Comparison of ENCODE assay signal across 7 cellular contexts in the genomic region with DNA sequence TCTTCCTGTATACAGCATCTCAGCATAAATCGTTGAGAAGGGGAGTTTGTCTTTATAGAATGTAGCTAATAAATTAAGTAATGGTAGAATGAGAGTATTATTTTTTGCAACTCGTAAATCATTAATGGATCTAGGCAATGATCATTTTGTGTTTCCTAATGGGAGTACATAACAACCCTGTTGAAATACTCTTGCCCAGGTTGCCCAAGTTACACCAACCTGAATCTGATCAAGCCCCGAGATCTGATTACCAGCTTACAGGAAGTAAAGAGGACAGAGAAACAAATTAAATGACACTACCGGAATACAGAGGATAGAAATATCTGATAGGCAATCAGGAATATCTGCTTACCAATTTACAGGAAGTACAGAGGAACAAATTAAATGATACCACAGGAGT.
"Had no signal": no experiment of that assay in that cellular context is flagged by ENCODE, and none has a peak within 500 bp of the region (broad histone marks: within the 10 kb centered on the region; RNA-seq: fewer than 3 reads in every experiment).

No MANE protein-coding gene starts in this region.

- H3K4me1 Mint-ChIP-seq: GM23338 had no signal

- FAIRE-seq: H1, K562 had no signal

- H3K4me3 Mint-ChIP-seq: GM23338, HFFc6 had no signal

- ATAC-seq: GM23338, HCT116, K562 had no signal

- H3K27ac Mint-ChIP-seq: GM23338, HFFc6 had no signal

- DNase-seq: H7, HFFc6, IMR-90 had no signal
